ENCODE assay signal across 11 cellular contexts in genomic region chr16:81604960-81605383, GRCh38.
DNase-seq lines count a peak whose midpoint lies in the region; ATAC-seq and TF ChIP-seq lines count a peak whose summit lies in the region.
"Had no signal": no experiment of that assay in that cellular context is flagged by ENCODE, and none has a peak within 500 bp of the region (broad histone marks: within the 10 kb centered on the region; RNA-seq: fewer than 3 reads in every experiment).

No MANE protein-coding gene starts in this region.

- H3K9me2 ChIP-seq in hepatocyte (replicated peaks; ENCODE audit: insufficient read depth): no peaks in the 10 kb centered on the region

- ATAC-seq in GM18909 (IDR thresholded peaks at IDR 0.05; ENCODE audit: poor library complexity, unreplicated experiment) (no peak), HG03196 (IDR thresholded peaks at IDR 0.05; ENCODE audit: unreplicated experiment) (no peak)

- DNase-seq in MCF 10A (ENCODE audit: unreplicated experiment): peak; percentile 55
- DNase-seq in breast epithelium (ENCODE audit: low spot score in 2 of 2): no peak
- DNase-seq in astrocyte of the spinal cord (ENCODE audit: low read depth, low spot score): peak; percentile 77
- peak; percentile 42 for DNase-seq in hepatocyte (ENCODE audit: low spot score)
- no peak for DNase-seq in erythroblast (lab: John Stamatoyannopoulos, UW)
- DNase-seq in BE2C: no peak
- DNase-seq: amygdala, NCI-H2029, ovary had no signal

- H2AFZ ChIP-seq in hepatocyte: no peak overlapping the region

- CTCF ChIA-PET in MCF 10A (lab: Yijun Ruan, JAX): interaction anchor here (0.6 to 1.0 kb wide), 4 partner anchors 10 to 21 kb away, joined by 3 to 8 read pairs (median 4); no protein-coding TSS in a partner anchor

- H3K9me3 ChIP-seq in breast epithelium (no peaks in the 10 kb centered on the region), hepatocyte (ENCODE audit: low read depth) (no peaks in the 10 kb centered on the region), BE2C (no peaks in the 10 kb centered on the region)
- H3K9me3 ChIP-seq: ovary had no signal

- H3K4me3 ChIP-seq in breast epithelium: no peak overlapping the region
- no peak overlapping the region for H3K4me3 ChIP-seq in astrocyte of the spinal cord (ENCODE audit: low read depth, low read length)
- H3K4me3 ChIP-seq in hepatocyte: no peak overlapping the region
- H3K4me3 ChIP-seq in BE2C (ENCODE audit: low read depth, low read length): no peak overlapping the region
- H3K4me3 ChIP-seq: ovary had no signal

- peaks cover 20% of the 10 kb centered on the region for H4K20me1 ChIP-seq in hepatocyte (ENCODE audit: insufficient read depth, poor library complexity, severe bottlenecking)

- 87% methylated on average over 8 of the region's 8 CpGs for WGBS in hepatocyte (ENCODE audit: low lambda C conversion rate, missing lambda C conversion rate)

- H3K4me1 ChIP-seq in breast epithelium: peaks cover 11 to 13% of the 10 kb centered on the region in 2 donors
- peaks cover 39% of the 10 kb centered on the region for H3K4me1 ChIP-seq in hepatocyte (ENCODE audit: insufficient read depth)
- H3K4me1 ChIP-seq in BE2C: no peaks in the 10 kb centered on the region; the same call in 1 of the 2 replicates

- H3K27me3 ChIP-seq in breast epithelium (no peaks in the 10 kb centered on the region), hepatocyte (no peaks in the 10 kb centered on the region), BE2C (no peaks in the 10 kb centered on the region)
- H3K27me3 ChIP-seq: ovary had no signal

- intact Hi-C loops in MCF 10A (cut with micrococcal nuclease): loop anchor here (5.0 kb wide), 1 partner anchor 158 kb away; no protein-coding TSS in a partner anchor
- intact Hi-C loops in breast epithelium (cut with DNase I; ENCODE audit: low total_unique reads): no loop called here

- peak overlapping the region; percentile 29 for H3K27ac Mint-ChIP-seq in MCF 10A (ENCODE audit: low read depth, unreplicated experiment)

- in situ Hi-C loops in astrocyte of the spinal cord (cut with HindIII; ENCODE audit: low sequenced_read_pairs): no loop called here

- no peak overlapping the region for H3K27ac ChIP-seq in breast epithelium
- H3K27ac ChIP-seq in hepatocyte: peak overlapping the region; percentile 31
- H3K27ac ChIP-seq: ovary had no signal

- POLR2A ChIA-PET in MCF 10A (lab: Yijun Ruan, JAX): interaction anchor here (0.7 to 1.8 kb wide), 5 partner anchors 15 to 175 kb away, joined by 3 to 4 read pairs (median 3); no protein-coding TSS in a partner anchor

- no peaks in the 10 kb centered on the region for H3K36me3 ChIP-seq in breast epithelium
- H3K36me3 ChIP-seq in hepatocyte (replicated peaks; ENCODE audit: insufficient read depth, low read depth): no peaks in the 10 kb centered on the region
- peaks cover 4% of the 10 kb centered on the region; the same call in 1 of the 2 replicates for H3K36me3 ChIP-seq in BE2C
- H3K36me3 ChIP-seq: ovary had no signal

- peaks cover 58% of the 10 kb centered on the region for H3K4me1 Mint-ChIP-seq in MCF 10A (ENCODE audit: insufficient read depth, unreplicated experiment)

- BruUV-seq in MCF 10A (replicated peaks; lab: Mats Ljungman, UMichigan): no TSS peak

- H3K27me3 Mint-ChIP-seq in MCF 10A (ENCODE audit: insufficient read depth, unreplicated experiment): no peaks in the 10 kb centered on the region

- no peak for TF ChIP-seq CTCF in MCF 10A (IDR thresholded peaks at IDR 0.05; ENCODE audit: unreplicated experiment)
- TF ChIP-seq CTCF in breast epithelium (IDR thresholded peaks at IDR 0.05): no peak
- no peak for TF ChIP-seq CTCF in astrocyte of the spinal cord (IDR thresholded peaks at IDR 0.05; ENCODE audit: low read depth, low read length)
- TF ChIP-seq CTCF in hepatocyte (IDR thresholded peaks at IDR 0.05; ENCODE audit: poor library complexity): no peak
- no peak for TF ChIP-seq CTCF in BE2C (IDR thresholded peaks at IDR 0.05; ENCODE audit: low read depth, low read length)

- TF ChIP-seq POLR2A in breast epithelium (IDR thresholded peaks at IDR 0.05): no peak
- TF ChIP-seq POLR2A in erythroblast (IDR thresholded peaks at IDR 0.05; ENCODE audit: low read length): no peak

- no peak overlapping the region for H3K4me2 ChIP-seq in hepatocyte

- H3K79me2 ChIP-seq in hepatocyte: peaks cover 70% of the 10 kb centered on the region

- peaks cover 28% of the 10 kb centered on the region for H3K36me3 Mint-ChIP-seq in MCF 10A (ENCODE audit: insufficient read depth, unreplicated experiment)

- H3K4me3 Mint-ChIP-seq in MCF 10A (ENCODE audit: unreplicated experiment): no peak overlapping the region

- no peaks in the 10 kb centered on the region for H3K9me3 Mint-ChIP-seq in MCF 10A (ENCODE audit: unreplicated experiment)

Comparison
In these comparisons a context has a peak if more than half of its experiments do, and no peak if none do; other contexts are left out.
1. DNase-seq: peak in MCF 10A (single experiment), astrocyte of the spinal cord (single experiment) and hepatocyte (single experiment); none in breast epithelium (0 of 2), erythroblast (0 of 2) and BE2C (single experiment).